In genomic region chr10:112716924-112717348, GRCh38 we compare ENCODE assay signal across 1 cellular context.
TF ChIP-seq lines count a peak whose summit lies in the region.

No MANE protein-coding gene starts in this region.

TF ChIP-seq in HepG2, 621 proteins besides CTCF, POLR2A, EP300 and RAD21 (continued from another document and continues in another):
- no peak for TF ChIP-seq ZSCAN5A (CRISPR knock-in tag; IDR thresholded peaks at IDR 0.05; ENCODE audit: borderline replicate concordance)
- TF ChIP-seq ZNF792 (CRISPR knock-in tag; IDR thresholded peaks at IDR 0.05) = peak; percentile 54; the same call in 1 of the 2 replicates
- no peak for TF ChIP-seq MYPOP (CRISPR knock-in tag; IDR thresholded peaks at IDR 0.05)
- no peak for TF ChIP-seq EEA1 (CRISPR knock-in tag; IDR thresholded peaks at IDR 0.05; ENCODE audit: borderline replicate concordance)
- TF ChIP-seq ZFP1 (CRISPR knock-in tag; IDR thresholded peaks at IDR 0.05) = no peak
- peak; percentile 81 for TF ChIP-seq MIXL1 (CRISPR knock-in tag; IDR thresholded peaks at IDR 0.05)
- TF ChIP-seq ZNF775 (CRISPR knock-in tag; IDR thresholded peaks at IDR 0.05; ENCODE audit: borderline replicate concordance) = no peak
- no peak for TF ChIP-seq ZNF337 (CRISPR knock-in tag; IDR thresholded peaks at IDR 0.05; ENCODE audit: borderline replicate concordance, low read depth)
- no peak for TF ChIP-seq KLF15 (CRISPR knock-in tag; IDR thresholded peaks at IDR 0.05; ENCODE audit: borderline replicate concordance)
- TF ChIP-seq RNF2 (conservative IDR thresholded peaks at IDR 0.05; ENCODE audit: low read depth) = no peak
- no peak for TF ChIP-seq ZNF276 (CRISPR knock-in tag; IDR thresholded peaks at IDR 0.05; ENCODE audit: low read depth)
- no peak for TF ChIP-seq ZBTB25 (CRISPR knock-in tag; IDR thresholded peaks at IDR 0.05)
- no peak for TF ChIP-seq SMAD9 (CRISPR knock-in tag; IDR thresholded peaks at IDR 0.05)
- peak; percentile 27; the same call in 1 of the 2 replicates for TF ChIP-seq GATA4 (IDR thresholded peaks at IDR 0.05; ENCODE audit: borderline replicate concordance, low read depth)
- TF ChIP-seq GTF2F1 (IDR thresholded peaks at IDR 0.05; ENCODE audit: low read length) = no peak
- no peak for TF ChIP-seq ZNF383 (CRISPR knock-in tag; IDR thresholded peaks at IDR 0.05; ENCODE audit: borderline replicate concordance)
- TF ChIP-seq TFE3 (CRISPR knock-in tag; IDR thresholded peaks at IDR 0.05) = 0 out of 2 replicates have a peak, but pooled peaks have one; percentile 35
- TF ChIP-seq FOXA1 (IDR thresholded peaks at IDR 0.05) = peak; percentile 84
- TF ChIP-seq FOXA1 (CRISPR knock-in tag; IDR thresholded peaks at IDR 0.05) = peak; percentile 85
- peak; percentile 51; the same call in 1 of the 2 replicates for TF ChIP-seq THAP11 (CRISPR knock-in tag; IDR thresholded peaks at IDR 0.05)
- no peak for TF ChIP-seq ZBTB1 (CRISPR knock-in tag; IDR thresholded peaks at IDR 0.05; ENCODE audit: borderline replicate concordance)
- TF ChIP-seq HDAC1 (CRISPR knock-in tag; IDR thresholded peaks at IDR 0.05) = peak; percentile 68
- TF ChIP-seq ZNF264 (CRISPR knock-in tag; IDR thresholded peaks at IDR 0.05) = peak; percentile 46; the same call in 1 of the 2 replicates
- TF ChIP-seq GLI4 (CRISPR knock-in tag; IDR thresholded peaks at IDR 0.05; ENCODE audit: borderline replicate concordance) = no peak
- no peak for TF ChIP-seq ZNF10 (CRISPR knock-in tag; IDR thresholded peaks at IDR 0.05; ENCODE audit: borderline replicate concordance, low read depth)
- TF ChIP-seq THAP8 (CRISPR knock-in tag; IDR thresholded peaks at IDR 0.05; ENCODE audit: borderline replicate concordance) = no peak
- TF ChIP-seq ZBTB20 (CRISPR knock-in tag; IDR thresholded peaks at IDR 0.05; ENCODE audit: borderline replicate concordance, low read depth) = no peak; the same call in 1 of the 2 replicates
- TF ChIP-seq SYNCRIP (IDR thresholded peaks at IDR 0.05; ENCODE audit: insufficient read depth, low read depth, low read length) = no peak
- TF ChIP-seq ZNF879 (CRISPR knock-in tag; IDR thresholded peaks at IDR 0.05) = no peak
- TF ChIP-seq ZNF503 (CRISPR knock-in tag; IDR thresholded peaks at IDR 0.05) = no peak; the same call in 1 of the 2 replicates
- TF ChIP-seq DRAP1 (CRISPR knock-in tag; IDR thresholded peaks at IDR 0.05) = no peak; the same call in 1 of the 2 replicates
- no peak for TF ChIP-seq MYC (CRISPR knock-in tag; IDR thresholded peaks at IDR 0.05; ENCODE audit: borderline replicate concordance)
- no peak for TF ChIP-seq ZFP36L2 (CRISPR knock-in tag; IDR thresholded peaks at IDR 0.05)
- no peak for TF ChIP-seq ZNF556 (CRISPR knock-in tag; IDR thresholded peaks at IDR 0.05; ENCODE audit: borderline replicate concordance)
- no peak; the same call in 1 of the 2 replicates for TF ChIP-seq NFE2L2 (IDR thresholded peaks at IDR 0.05; ENCODE audit: low read length)
- TF ChIP-seq ZNF451 (CRISPR knock-in tag; IDR thresholded peaks at IDR 0.05) = no peak
- TF ChIP-seq EZH2 (conservative IDR thresholded peaks at IDR 0.05; ENCODE audit: low read depth, low read length) = no peak
- TF ChIP-seq SMC3 (IDR thresholded peaks at IDR 0.05; ENCODE audit: low read length) = peak; percentile 49
- no peak for TF ChIP-seq ELF4 (CRISPR knock-in tag; IDR thresholded peaks at IDR 0.05; ENCODE audit: borderline replicate concordance)
- no peak for TF ChIP-seq ZNF670 (CRISPR knock-in tag; IDR thresholded peaks at IDR 0.05; ENCODE audit: borderline replicate concordance)
- TF ChIP-seq IKZF4 (CRISPR knock-in tag; IDR thresholded peaks at IDR 0.05; ENCODE audit: borderline replicate concordance, low read depth, not compliant biosample characterization) = no peak
- no peak for TF ChIP-seq MZF1 (CRISPR knock-in tag; IDR thresholded peaks at IDR 0.05; ENCODE audit: borderline replicate concordance)
- 0 out of 2 replicates have a peak, but pooled peaks have one; percentile 39 for TF ChIP-seq FOXJ3 (CRISPR knock-in tag; IDR thresholded peaks at IDR 0.05; ENCODE audit: borderline replicate concordance)
- no peak for TF ChIP-seq MED13 (CRISPR knock-in tag; IDR thresholded peaks at IDR 0.05)
- 0 out of 2 replicates have a peak, but pooled peaks have one; percentile 46 for TF ChIP-seq ZNF800 (CRISPR knock-in tag; IDR thresholded peaks at IDR 0.05)
- TF ChIP-seq PITX1 (CRISPR knock-in tag; IDR thresholded peaks at IDR 0.05) = no peak
- TF ChIP-seq NCOA5 (CRISPR knock-in tag; IDR thresholded peaks at IDR 0.05) = no peak
- no peak for TF ChIP-seq ZNF362 (CRISPR knock-in tag; IDR thresholded peaks at IDR 0.05; ENCODE audit: borderline replicate concordance)
- no peak; the same call in 1 of the 2 replicates for TF ChIP-seq ZBTB7B (CRISPR knock-in tag; IDR thresholded peaks at IDR 0.05)
- TF ChIP-seq JUNB (CRISPR knock-in tag; IDR thresholded peaks at IDR 0.05; ENCODE audit: borderline replicate concordance) = peak; percentile 86; the same call in 1 of the 2 replicates
- peak; percentile 94; the same call in 1 of the 2 replicates for TF ChIP-seq HMG20A (CRISPR knock-in tag; IDR thresholded peaks at IDR 0.05; ENCODE audit: borderline replicate concordance)
- TF ChIP-seq CSRNP1 (CRISPR knock-in tag; IDR thresholded peaks at IDR 0.05) = no peak
